ENCODE assay signal across 13 cellular contexts in genomic region chr1:156394835-156395461, GRCh38. TPM values are rescaled to one million over a fixed set of nuclear protein-coding genes. Genes with fewer than 3 reads are reported as not detected.
DNase-seq lines count a peak whose midpoint lies in the region; ATAC-seq, FAIRE-seq and TF ChIP-seq lines count a peak whose summit lies in the region.
"Had no signal": no experiment of that assay in that cellular context is flagged by ENCODE, and none has a peak within 500 bp of the region (broad histone marks: within the 10 kb centered on the region; RNA-seq: fewer than 3 reads in every experiment).

No MANE protein-coding gene starts in this region.

- ATAC-seq in omental fat pad (ENCODE audit: low FRiP score): no peak

- H4K20me1 ChIP-seq in MM.1S (ENCODE audit: insufficient read depth, low read length): no peaks in the 10 kb centered on the region

- H3K4me2 ChIP-seq in MM.1S (ENCODE audit: low read depth, low read length): no peak overlapping the region

- H3K27ac ChIP-seq in MM.1S (ENCODE audit: low read length): no peak overlapping the region
- H3K27ac ChIP-seq: neutrophil had no signal

- TF ChIP-seq CTCF in bronchial epithelial cell (IDR thresholded peaks at IDR 0.05; ENCODE audit: insufficient read depth, low read length, severe bottlenecking) (no peak), MM.1S (IDR thresholded peaks at IDR 0.05; ENCODE audit: low read length) (no peak), omental fat pad (IDR thresholded peaks at IDR 0.05) (no peak)

- H3K27me3 ChIP-seq in bronchial epithelial cell (ENCODE audit: control insufficient read depth, insufficient read depth, low read length) (peaks cover 11% of the 10 kb centered on the region), MM.1S (replicated peaks; ENCODE audit: insufficient read depth, low read length) (peaks cover 39% of the 10 kb centered on the region)

- no peaks in the 10 kb centered on the region for H3K4me1 ChIP-seq in MM.1S (ENCODE audit: low read length)

- H3K36me3 ChIP-seq in bronchial epithelial cell (ENCODE audit: control insufficient read depth, insufficient read depth, low read length): no peaks in the 10 kb centered on the region
- no peaks in the 10 kb centered on the region for H3K36me3 ChIP-seq in MM.1S (replicated peaks; ENCODE audit: insufficient read depth, low read length)
- H3K36me3 ChIP-seq: neutrophil had no signal

- H3K9me3 ChIP-seq in MM.1S (replicated peaks; ENCODE audit: insufficient read depth, low read length): no peaks in the 10 kb centered on the region
- H3K9me3 ChIP-seq: neutrophil had no signal

- H3K9ac ChIP-seq in MM.1S (ENCODE audit: low read length): no peak overlapping the region

- no peak overlapping the region for H3K4me3 ChIP-seq in bronchial epithelial cell (ENCODE audit: low read depth, low read length)
- H3K4me3 ChIP-seq in MM.1S (ENCODE audit: low read length): no peak overlapping the region

- no peaks in the 10 kb centered on the region for H3F3A ChIP-seq in MM.1S (ENCODE audit: insufficient read depth, low read length)

- no peaks in the 10 kb centered on the region for H3K79me2 ChIP-seq in MM.1S (ENCODE audit: low read length)

- H3K9me2 ChIP-seq in MM.1S (replicated peaks; ENCODE audit: insufficient read depth, low read length): no peaks in the 10 kb centered on the region

- peak; percentile 91 for FAIRE-seq in bronchial epithelial cell (lab: Jason Lieb, UNC)
- FAIRE-seq: GM12891 had no signal

- no peak overlapping the region for H2AFZ ChIP-seq in MM.1S (ENCODE audit: low read length)

- DNase-seq in DMS53 treated with DMSO at 0.1 percent for 48 hours (lab: John Stamatoyannopoulos, UW; ENCODE audit: unreplicated experiment): peak; percentile 99
- DNase-seq in NCI-H1105 (lab: John Stamatoyannopoulos, UW): peak; percentile 32
- peak; percentile 28 for DNase-seq in NOMO-1 treated with DMSO at 0.1 percent for 48 hours (lab: John Stamatoyannopoulos, UW; ENCODE audit: unreplicated experiment)
- no peak for DNase-seq in bronchial epithelial cell (ENCODE audit: low read depth)
- no peak for DNase-seq in activated CD4-positive, alpha-beta T cell treated with anti-CD3 and anti-CD28 coated beads, Interleukin-2, amount 50 U/mL, for 1 hour
- DNase-seq in NCI-H1436 (lab: John Stamatoyannopoulos, UW): no peak
- no peak for DNase-seq in MM.1S
- no peak for DNase-seq in omental fat pad (ENCODE audit: low spot score)
- DNase-seq: activated CD4-positive, alpha-beta memory T cell treated with anti-CD3 and anti-CD28 coated beads, Interleukin-2, amount 10 ng/mL, durations not matched to agents 7 days and 5 days; dermis blood vessel endothelial cell had no signal

RNA-seq across cellular contexts. Expression of gene RHBG, which starts 25.9 kb away (rescaled TPM):
- total RNA-seq in bronchial epithelial cell: under 0.01 and 0.13 TPM in 2 replicates
- total RNA-seq in omental fat pad: not detected
- total RNA-seq: activated CD4-positive, alpha-beta memory T cell treated with anti-CD3 and anti-CD28 coated beads, Interleukin-2, amount 10 ng/mL, durations not matched to agents 7 days and 5 days; dermis blood vessel endothelial cell; lung microvascular endothelial cell had no signal

RNA-seq across cellular contexts. Expression of gene TSACC, which starts 56.6 kb away (rescaled TPM):
- total RNA-seq in bronchial epithelial cell (0.77 TPM in 1 of 2 replicates, not detected in the other), omental fat pad (not detected)
- total RNA-seq: dermis blood vessel endothelial cell, lung microvascular endothelial cell had no signal

RNA-seq across cellular contexts. Expression of gene CCT3, which starts 56.9 kb away (rescaled TPM):
- total RNA-seq in bronchial epithelial cell: 281 and 377 TPM in 2 replicates
- total RNA-seq in omental fat pad: 100 to 1,000 TPM; 187 to 277 (median 213) TPM

Comparison
In these comparisons a context has a peak if more than half of its experiments do, and no peak if none do; other contexts are left out.
1. DNase-seq: peak in DMS53 treated with DMSO at 0.1 percent for 48 hours (single experiment), NCI-H1105 (single experiment) and NOMO-1 treated with DMSO at 0.1 percent for 48 hours (single experiment); none in bronchial epithelial cell (single experiment), activated CD4-positive, alpha-beta T cell treated with anti-CD3 and anti-CD28 coated beads, Interleukin-2, amount 50 U/mL, for 1 hour (single experiment), NCI-H1436 (single experiment), MM.1S (single experiment) and omental fat pad (single experiment).